Comparison of ENCODE assay signal across 8 cellular contexts in the genomic region with DNA sequence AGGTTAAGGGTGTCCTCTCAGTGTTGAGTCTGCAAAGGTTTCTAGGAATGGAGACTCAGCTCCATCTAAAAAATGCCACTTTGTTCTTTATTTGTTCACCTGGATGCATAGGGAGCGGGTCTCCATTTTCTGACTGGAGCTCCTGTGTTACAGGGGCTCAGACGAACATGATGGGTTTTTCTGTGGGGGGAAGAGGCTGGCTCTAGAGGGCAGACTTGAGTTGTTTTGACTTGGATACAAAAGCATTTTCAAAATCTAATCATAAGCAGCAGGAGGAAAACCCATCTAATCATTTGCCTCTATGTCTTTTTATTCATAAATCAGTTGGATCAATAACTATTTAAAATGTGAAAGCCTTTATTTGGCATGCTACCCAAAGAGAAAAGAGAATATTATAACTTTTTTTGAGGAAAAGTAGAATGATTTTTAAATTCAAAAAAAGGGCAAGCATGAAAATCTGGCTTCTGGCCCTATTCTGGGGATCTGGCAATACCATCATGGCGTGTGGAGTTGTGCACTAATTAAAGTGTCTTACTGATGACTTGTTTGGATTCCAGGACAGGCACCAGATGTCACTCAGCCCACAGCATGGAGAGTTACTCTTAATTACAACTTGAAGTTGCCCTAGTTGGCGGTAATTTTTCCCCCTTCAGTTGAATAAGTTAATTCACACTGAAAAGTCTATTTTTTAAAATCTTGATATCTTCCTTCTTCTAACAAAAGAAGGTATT.
DNase-seq lines count a peak whose midpoint lies in the region; ATAC-seq and TF ChIP-seq lines count a peak whose summit lies in the region.

No MANE protein-coding gene starts in this region.

- ATAC-seq in GM18867 (IDR thresholded peaks at IDR 0.05; ENCODE audit: unreplicated experiment): peak; percentile 59
- ATAC-seq in RWPE2 (ENCODE audit: low read depth): peak; percentile 56; the same call in 2 of the 3 replicates

- H3K9me3 ChIP-seq in RWPE2 (ENCODE audit: severe bottlenecking): no peaks in the 10 kb centered on the region
- H3K9me3 ChIP-seq in hepatocyte (ENCODE audit: low read depth): no peaks in the 10 kb centered on the region

- H3K4me2 ChIP-seq in hepatocyte: no peak overlapping the region

- CTCF ChIA-PET in AG04449 (lab: Yijun Ruan, JAX): interaction anchor here (0.7 to 1.8 kb wide), 2 partner anchors 14 to 18 kb away, joined by 3 to 5 read pairs; no protein-coding TSS in a partner anchor

- H3K36me3 ChIP-seq in RWPE2 (ENCODE audit: low read depth) (no peaks in the 10 kb centered on the region), hepatocyte (replicated peaks; ENCODE audit: insufficient read depth, low read depth) (no peaks in the 10 kb centered on the region)

- WGBS in hepatocyte (ENCODE audit: low lambda C conversion rate, missing lambda C conversion rate): 64% methylated on average over 4 of the region's 4 CpGs

- H3K4me1 ChIP-seq in RWPE2 (ENCODE audit: insufficient read depth, poor library complexity, severe bottlenecking) (peaks cover 5% of the 10 kb centered on the region), hepatocyte (ENCODE audit: insufficient read depth) (peaks cover 7% of the 10 kb centered on the region)

- peak; percentile 14 for TF ChIP-seq CTCF in AG04449 (IDR thresholded peaks at IDR 0.05; ENCODE audit: insufficient read depth, low read length, missing control alignments)
- peak; percentile 71 for TF ChIP-seq CTCF in RWPE2 (IDR thresholded peaks at IDR 0.05; ENCODE audit: poor library complexity, severe bottlenecking)
- peak; percentile 53 for TF ChIP-seq CTCF in hepatocyte (IDR thresholded peaks at IDR 0.05; ENCODE audit: poor library complexity)

- H3K27me3 ChIP-seq in RWPE2 (ENCODE audit: insufficient read depth, poor library complexity, severe bottlenecking): no peaks in the 10 kb centered on the region
- H3K27me3 ChIP-seq in hepatocyte: no peaks in the 10 kb centered on the region

- H3K79me2 ChIP-seq in hepatocyte: no peaks in the 10 kb centered on the region

- POLR2A ChIA-PET in AG04449 (lab: Yijun Ruan, JAX): no interaction called here

- H2AFZ ChIP-seq in hepatocyte: no peak overlapping the region

- H4K20me1 ChIP-seq in hepatocyte (ENCODE audit: insufficient read depth, poor library complexity, severe bottlenecking): no peaks in the 10 kb centered on the region

- H3K4me3 ChIP-seq in AG04449 (ENCODE audit: low read depth, low read length) (no peak overlapping the region), RWPE2 (ENCODE audit: severe bottlenecking) (no peak overlapping the region), hepatocyte (no peak overlapping the region)

- no peak for DNase-seq in AG04449 (ENCODE audit: low read depth, low spot score)
- no peak for DNase-seq in RWPE2 (ENCODE audit: low spot score)
- peak; percentile 33 for DNase-seq in hepatocyte (ENCODE audit: low spot score)
- no peak for DNase-seq in NCI-H345 (lab: John Stamatoyannopoulos, UW)
- DNase-seq in NCI-H226: no peak
- no peak for DNase-seq in activated CD8-positive, alpha-beta memory T cell treated with anti-CD3 and anti-CD28 coated beads for 24 hours
- DNase-seq in NCI-H146 (lab: John Stamatoyannopoulos, UW): no peak

- no peaks in the 10 kb centered on the region for H3K9me2 ChIP-seq in hepatocyte (replicated peaks; ENCODE audit: insufficient read depth)

- no peak overlapping the region for H3K27ac ChIP-seq in RWPE2 (ENCODE audit: poor library complexity, severe bottlenecking)
- H3K27ac ChIP-seq in hepatocyte: no peak overlapping the region

Comparison
In these comparisons a context has a peak if more than half of its experiments do, and no peak if none do; other contexts are left out.
1. CTCF ChIP-seq: peak in every context shown above with its lines; median percentile 71 in RWPE2; 53 in hepatocyte; 14 in AG04449.